In the genomic region with DNA sequence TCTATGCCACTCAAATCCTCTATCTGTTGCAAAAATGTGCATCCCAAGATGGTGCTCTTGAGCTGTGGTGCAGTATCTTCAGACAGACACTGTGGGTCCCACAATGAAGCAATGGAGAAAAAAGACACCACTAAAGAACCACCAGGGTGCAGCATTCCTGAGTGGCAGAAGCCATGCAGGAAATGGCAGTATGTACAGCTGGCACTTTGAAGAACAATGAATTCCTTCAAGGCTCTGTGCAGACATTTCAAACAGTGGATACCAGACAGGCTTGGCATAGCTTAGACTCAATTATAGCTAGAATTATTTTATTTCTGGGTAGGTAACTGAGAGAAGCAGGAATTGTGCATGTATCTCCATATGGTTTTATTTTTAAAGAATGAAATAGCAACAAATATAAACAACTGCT, we compare ENCODE assay signal across 8 cellular contexts. TPM values are rescaled to one million over a fixed set of nuclear protein-coding genes. Genes with fewer than 3 reads are reported as not detected.
DNase-seq lines count a peak whose midpoint lies in the region; ATAC-seq lines count a peak whose summit lies in the region.

No MANE protein-coding gene starts in this region.

- CTCF ChIA-PET in activated CD8-positive, alpha-beta T cell treated with anti-CD3 and anti-CD28 coated beads, Interleukin-2, amount 10 ng/mL, durations not matched to agents 7 days and 5 days (lab: Charles Lee): interaction anchor here (0.9 to 2.1 kb wide), 2 partner anchors 9 to 14 kb away, joined by 3 to 8 read pairs; no protein-coding TSS in a partner anchor

- POLR2A ChIA-PET in activated CD8-positive, alpha-beta T cell treated with anti-CD3 and anti-CD28 coated beads, Interleukin-2, amount 10 ng/mL, durations not matched to agents 7 days and 5 days (lab: Charles Lee): no interaction called here

- H3K36me3 Mint-ChIP-seq in activated CD8-positive, alpha-beta T cell treated with anti-CD3 and anti-CD28 coated beads, Interleukin-2, amount 10 ng/mL, durations not matched to agents 7 days and 5 days (ENCODE audit: low read depth): no peaks in the 10 kb centered on the region

- ATAC-seq in GM19463 (IDR thresholded peaks at IDR 0.05; ENCODE audit: unreplicated experiment) (peak; percentile 96), HG03457 (IDR thresholded peaks at IDR 0.05; ENCODE audit: unreplicated experiment) (peak; percentile 91)
- ATAC-seq in activated CD8-positive, alpha-beta T cell treated with anti-CD3 and anti-CD28 coated beads, Interleukin-2, amount 10 ng/mL, durations not matched to agents 7 days and 5 days: peak; percentile 47

- H3K4me1 Mint-ChIP-seq in activated CD8-positive, alpha-beta T cell treated with anti-CD3 and anti-CD28 coated beads, Interleukin-2, amount 10 ng/mL, durations not matched to agents 7 days and 5 days (ENCODE audit: low read depth): no peaks in the 10 kb centered on the region

- no peak overlapping the region for H3K27ac Mint-ChIP-seq in activated CD8-positive, alpha-beta T cell treated with anti-CD3 and anti-CD28 coated beads, Interleukin-2, amount 10 ng/mL, durations not matched to agents 7 days and 5 days

- peaks cover 12% of the 10 kb centered on the region for H3K27me3 Mint-ChIP-seq in activated CD8-positive, alpha-beta T cell treated with anti-CD3 and anti-CD28 coated beads, Interleukin-2, amount 10 ng/mL, durations not matched to agents 7 days and 5 days (ENCODE audit: low read depth)

- H3K4me3 Mint-ChIP-seq in activated CD8-positive, alpha-beta T cell treated with anti-CD3 and anti-CD28 coated beads, Interleukin-2, amount 10 ng/mL, durations not matched to agents 7 days and 5 days: no peak overlapping the region

- DNase-seq in EH (ENCODE audit: low read depth): peak; percentile 94
- DNase-seq in NCI-H460 (ENCODE audit: extremely low read depth, low read depth): peak; percentile 43
- DNase-seq in activated CD8-positive, alpha-beta T cell treated with anti-CD3 and anti-CD28 coated beads, Interleukin-2, amount 10 ng/mL, durations not matched to agents 7 days and 5 days: peak; percentile 33
- peak; percentile 84 for DNase-seq in glomerular endothelial cell (ENCODE audit: extremely low read depth, low read depth, low spot score)
- DNase-seq in putamen (ENCODE audit: low spot score): peak; percentile 98
- DNase-seq in activated CD4-positive, CD25-positive, alpha-beta regulatory T cell (lab: John Stamatoyannopoulos, UW): no peak

- no peaks in the 10 kb centered on the region for H3K9me3 Mint-ChIP-seq in activated CD8-positive, alpha-beta T cell treated with anti-CD3 and anti-CD28 coated beads, Interleukin-2, amount 10 ng/mL, durations not matched to agents 7 days and 5 days (ENCODE audit: insufficient read depth)

RNA-seq across cellular contexts. Expression of a gene that starts 24.0 kb away (rescaled TPM):
- total RNA-seq in NCI-H460 (2014; rRNA removed; shearing (Covaris generic)): 68.6 and 75.2 TPM in 2 replicates
- 41.6 and 53.0 TPM in 2 replicates for polyA plus RNA-seq in NCI-H460 (2014; cell fraction: nucleus; rRNA removed)
- total RNA-seq in activated CD8-positive, alpha-beta T cell treated with anti-CD3 and anti-CD28 coated beads, Interleukin-2, amount 10 ng/mL, durations not matched to agents 7 days and 5 days: 10 to 100 TPM; 66.8 to 75.7 TPM
- total RNA-seq in glomerular endothelial cell: 123 and 125 TPM in 2 replicates

Comparison
In these comparisons a context has a peak if more than half of its experiments do, and no peak if none do; other contexts are left out.
1. DNase-seq: peak in EH (single experiment), NCI-H460 (single experiment), activated CD8-positive, alpha-beta T cell treated with anti-CD3 and anti-CD28 coated beads, Interleukin-2, amount 10 ng/mL, durations not matched to agents 7 days and 5 days (single experiment), glomerular endothelial cell (single experiment) and putamen (single experiment); none in activated CD4-positive, CD25-positive, alpha-beta regulatory T cell (0 of 4).
2. Peak in every context shown above with its lines, with median percentiles within 50 percentile points of each other: ATAC-seq.